In genomic region chr3:149575213-149575961, GRCh38 we compare ENCODE assay signal across 9 cellular contexts.
A peak's percentile ranks its signal among the peaks of the same experiment; 100 is the strongest.
DNase-seq lines count a peak whose midpoint lies in the region; ATAC-seq and TF ChIP-seq lines count a peak whose summit lies in the region.
"Had no signal": no experiment of that assay in that cellular context is flagged by ENCODE, and none has a peak within 500 bp of the region (broad histone marks: within the 10 kb centered on the region; RNA-seq: fewer than 3 reads in every experiment).

No MANE protein-coding gene starts in this region.

- H3K27me3 ChIP-seq in mesenchymal stem cell (ENCODE audit: control insufficient read depth in 1 of 2, insufficient read depth in 1 of 2, low read length in 2 of 2): no peaks in the 10 kb centered on the region
- no peaks in the 10 kb centered on the region for H3K27me3 ChIP-seq in Karpas-422 (ENCODE audit: low read length)

- no peaks in the 10 kb centered on the region for H3K79me1 ChIP-seq in mesenchymal stem cell (replicated peaks; ENCODE audit: low read length, poor library complexity, severe bottlenecking)

- H3K27me3 Mint-ChIP-seq in natural killer cell treated with Interleukin-12 subunit alpha and Interleukin-12 subunit beta and Interleukin-15 and Interleukin-18, amount 100 ng/mL, for 72 hours: no peaks in the 10 kb centered on the region
- no peaks in the 10 kb centered on the region for H3K27me3 Mint-ChIP-seq in natural killer cell (ENCODE audit: low read depth in 2 of 2)
- H3K27me3 Mint-ChIP-seq in activated naive CD4-positive, alpha-beta T cell treated with anti-CD3 and anti-CD28 coated beads, Interleukin-2, amount 10 ng/mL, durations not matched to agents 7 days and 5 days: no peaks in the 10 kb centered on the region

- peak overlapping the region; percentile 58 to 66 for H3K27ac Mint-ChIP-seq in natural killer cell treated with Interleukin-12 subunit alpha and Interleukin-12 subunit beta and Interleukin-15 and Interleukin-18, amount 100 ng/mL, for 72 hours
- no peak overlapping the region for H3K27ac Mint-ChIP-seq in natural killer cell
- H3K27ac Mint-ChIP-seq in activated naive CD4-positive, alpha-beta T cell treated with anti-CD3 and anti-CD28 coated beads, Interleukin-2, amount 10 ng/mL, durations not matched to agents 7 days and 5 days: no peak overlapping the region

- H3K9me2 ChIP-seq in Karpas-422 (replicated peaks; ENCODE audit: insufficient read depth, low read length): no peaks in the 10 kb centered on the region

- peaks cover 23 to 47% of the 10 kb centered on the region in 2 donors for H3K4me1 Mint-ChIP-seq in natural killer cell treated with Interleukin-12 subunit alpha and Interleukin-12 subunit beta and Interleukin-15 and Interleukin-18, amount 100 ng/mL, for 72 hours (ENCODE audit: low read depth in 2 of 2)
- H3K4me1 Mint-ChIP-seq in natural killer cell: peaks cover 4 to 5% of the 10 kb centered on the region in 2 donors
- H3K4me1 Mint-ChIP-seq in activated naive CD4-positive, alpha-beta T cell treated with anti-CD3 and anti-CD28 coated beads, Interleukin-2, amount 10 ng/mL, durations not matched to agents 7 days and 5 days: peaks cover 37% of the 10 kb centered on the region

- H3K18ac ChIP-seq in mesenchymal stem cell (ENCODE audit: low read depth in 1 of 2, low read length in 2 of 2): peak overlapping the region; percentile 44 to 96

- no peak for ATAC-seq in natural killer cell treated with Interleukin-12 subunit alpha and Interleukin-12 subunit beta and Interleukin-15 and Interleukin-18, amount 100 ng/mL, for 72 hours
- ATAC-seq in natural killer cell (no peak), GM19467 (IDR thresholded peaks at IDR 0.05; ENCODE audit: unreplicated experiment) (no peak)

- no peak for DNase-seq in natural killer cell treated with Interleukin-12 subunit alpha and Interleukin-12 subunit beta and Interleukin-15 and Interleukin-18, amount 100 ng/mL, for 72 hours (ENCODE audit: low spot score)
- DNase-seq in natural killer cell: no peak
- peak; percentile 92 to 97 for DNase-seq in cardiac fibroblast (ENCODE audit: low read depth in 2 of 2)
- DNase-seq in mesenchymal stem cell: peak; percentile 94
- no peak for DNase-seq in activated naive CD4-positive, alpha-beta T cell treated with anti-CD3 and anti-CD28 coated beads, Interleukin-2, amount 10 ng/mL, durations not matched to agents 7 days and 5 days
- no peak for DNase-seq in HUDEP-2 (lab: John Stamatoyannopoulos, UW; ENCODE audit: unreplicated experiment in 76 of 76)
- no peak for DNase-seq in Karpas-422

- H2BK15ac ChIP-seq in mesenchymal stem cell (ENCODE audit: low read depth, poor library complexity, severe bottlenecking): peak overlapping the region; percentile 98

- CTCF ChIA-PET in activated naive CD4-positive, alpha-beta T cell treated with anti-CD3 and anti-CD28 coated beads, Interleukin-2, amount 10 ng/mL, durations not matched to agents 7 days and 5 days (lab: Charles Lee): interaction anchor here (1.0 to 2.4 kb wide), 3 partner anchors 45 to 141 kb away, joined by 3 to 7 read pairs (median 4); no protein-coding TSS in a partner anchor

- H3K14ac ChIP-seq in mesenchymal stem cell (ENCODE audit: low read length in 2 of 2): no peak overlapping the region

- peak overlapping the region; percentile 96 for H2BK5ac ChIP-seq in mesenchymal stem cell (ENCODE audit: low read depth, low read length, poor library complexity, severe bottlenecking)

- H3K9me3 ChIP-seq in mesenchymal stem cell (ENCODE audit: control insufficient read depth, low read length): no peaks in the 10 kb centered on the region
- H3K9me3 ChIP-seq in Karpas-422 (ENCODE audit: low read length): no peaks in the 10 kb centered on the region

- H3K4me3 ChIP-seq in cardiac fibroblast (replicated peaks in 1 of 2; ENCODE audit: low read depth in 2 of 2, low read length in 2 of 2) (peak overlapping the region; percentile 16 to 30), mesenchymal stem cell (ENCODE audit: insufficient read depth in 1 of 2, low read depth in 1 of 2, low read length in 2 of 2) (peak overlapping the region in 1 of 2 experiments; percentile 52), Karpas-422 (ENCODE audit: low read length) (no peak overlapping the region)

- H2BK12ac ChIP-seq in mesenchymal stem cell (ENCODE audit: low read length in 2 of 2): peak overlapping the region in 1 of 2 experiments; percentile 97

- TF ChIP-seq CTCF in natural killer cell (IDR thresholded peaks at IDR 0.05) (no peak), cardiac fibroblast (IDR thresholded peaks at IDR 0.05; ENCODE audit: low read depth, low read length) (no peak)

- H3K4me2 ChIP-seq in mesenchymal stem cell (ENCODE audit: low read length, poor library complexity, severe bottlenecking) (no peak overlapping the region), Karpas-422 (ENCODE audit: low read depth, low read length, poor library complexity, severe bottlenecking) (no peak overlapping the region)
- H3K4me2 ChIP-seq: KMS-11 had no signal

- no peaks in the 10 kb centered on the region for H4K20me1 ChIP-seq in Karpas-422 (ENCODE audit: insufficient read depth, low read depth, low read length)

- H3K23ac ChIP-seq in mesenchymal stem cell (ENCODE audit: low read length in 2 of 2): no peak overlapping the region

- peak overlapping the region; percentile 65 for H2BK120ac ChIP-seq in mesenchymal stem cell (ENCODE audit: low read depth, low read length)

- H3K36me3 Mint-ChIP-seq in natural killer cell treated with Interleukin-12 subunit alpha and Interleukin-12 subunit beta and Interleukin-15 and Interleukin-18, amount 100 ng/mL, for 72 hours: no peaks in the 10 kb centered on the region
- no peaks in the 10 kb centered on the region for H3K36me3 Mint-ChIP-seq in natural killer cell
- peaks cover 5% of the 10 kb centered on the region for H3K36me3 Mint-ChIP-seq in activated naive CD4-positive, alpha-beta T cell treated with anti-CD3 and anti-CD28 coated beads, Interleukin-2, amount 10 ng/mL, durations not matched to agents 7 days and 5 days

- peak overlapping the region; percentile 69 for H4K8ac ChIP-seq in mesenchymal stem cell (ENCODE audit: low read length)

- peak overlapping the region; percentile 96 for H2AK5ac ChIP-seq in mesenchymal stem cell (ENCODE audit: low read length, severe bottlenecking)

- H3K4me1 ChIP-seq in mesenchymal stem cell (ENCODE audit: control insufficient read depth, insufficient read depth, low read depth, low read length) (peaks cover 26% of the 10 kb centered on the region), Karpas-422 (ENCODE audit: low read length) (no peaks in the 10 kb centered on the region)

- H3K36me3 ChIP-seq in mesenchymal stem cell (ENCODE audit: control insufficient read depth in 1 of 2, insufficient read depth in 2 of 2, low read depth in 1 of 2, low read length in 2 of 2) (peaks cover 2 to 18% of the 10 kb centered on the region in 2 experiments), Karpas-422 (ENCODE audit: insufficient read depth, low read length) (no peaks in the 10 kb centered on the region)

- peak overlapping the region; percentile 48 for H3K4me3 Mint-ChIP-seq in natural killer cell treated with Interleukin-12 subunit alpha and Interleukin-12 subunit beta and Interleukin-15 and Interleukin-18, amount 100 ng/mL, for 72 hours
- H3K4me3 Mint-ChIP-seq in natural killer cell: no peak overlapping the region
- no peak overlapping the region for H3K4me3 Mint-ChIP-seq in activated naive CD4-positive, alpha-beta T cell treated with anti-CD3 and anti-CD28 coated beads, Interleukin-2, amount 10 ng/mL, durations not matched to agents 7 days and 5 days

- H3K9me3 Mint-ChIP-seq in natural killer cell treated with Interleukin-12 subunit alpha and Interleukin-12 subunit beta and Interleukin-15 and Interleukin-18, amount 100 ng/mL, for 72 hours: peaks cover 2% of the 10 kb centered on the region
- no peaks in the 10 kb centered on the region for H3K9me3 Mint-ChIP-seq in natural killer cell
- peaks cover 2% of the 10 kb centered on the region for H3K9me3 Mint-ChIP-seq in activated naive CD4-positive, alpha-beta T cell treated with anti-CD3 and anti-CD28 coated beads, Interleukin-2, amount 10 ng/mL, durations not matched to agents 7 days and 5 days

- WGBS in mesenchymal stem cell: 0% methylated on average over 5 of the region's 7 CpGs

- H4K91ac ChIP-seq in mesenchymal stem cell (ENCODE audit: low read length): peak overlapping the region; percentile 91

- H3K4ac ChIP-seq in mesenchymal stem cell (ENCODE audit: low read depth in 1 of 2, low read length in 2 of 2): peak overlapping the region; percentile 88 to 94

- no peak overlapping the region for H2AFZ ChIP-seq in mesenchymal stem cell (ENCODE audit: low read depth, low read length)
- H2AFZ ChIP-seq in Karpas-422 (ENCODE audit: low read length): no peak overlapping the region

- no peaks in the 10 kb centered on the region for H3K79me2 ChIP-seq in Karpas-422 (ENCODE audit: low read length)

- intact Hi-C loops in natural killer cell (cut with micrococcal nuclease): no loop called here

- H3K9ac ChIP-seq in mesenchymal stem cell (ENCODE audit: low read length) (peak overlapping the region; percentile 77), Karpas-422 (ENCODE audit: low read length) (no peak overlapping the region)
- H3K9ac ChIP-seq: KMS-11 had no signal

- H3K27ac ChIP-seq in mesenchymal stem cell (ENCODE audit: low read length, poor library complexity, severe bottlenecking): peak overlapping the region; percentile 89
- no peak overlapping the region for H3K27ac ChIP-seq in Karpas-422 (ENCODE audit: low read length)
- H3K27ac ChIP-seq: KMS-11 had no signal

Comparison
In these comparisons a context has a peak if more than half of its experiments do, and no peak if none do; other contexts are left out.
1. H3K27ac Mint-ChIP-seq: peak in natural killer cell treated with Interleukin-12 subunit alpha and Interleukin-12 subunit beta and Interleukin-15 and Interleukin-18, amount 100 ng/mL, for 72 hours (2 of 2); none in natural killer cell (0 of 2) and activated naive CD4-positive, alpha-beta T cell treated with anti-CD3 and anti-CD28 coated beads, Interleukin-2, amount 10 ng/mL, durations not matched to agents 7 days and 5 days (single experiment).
2. DNase-seq: peak in cardiac fibroblast (2 of 2) and mesenchymal stem cell (single experiment); none in natural killer cell treated with Interleukin-12 subunit alpha and Interleukin-12 subunit beta and Interleukin-15 and Interleukin-18, amount 100 ng/mL, for 72 hours (single experiment), natural killer cell (single experiment), activated naive CD4-positive, alpha-beta T cell treated with anti-CD3 and anti-CD28 coated beads, Interleukin-2, amount 10 ng/mL, durations not matched to agents 7 days and 5 days (single experiment), HUDEP-2 (0 of 76) and Karpas-422 (single experiment).